In genomic region chrY:13766040-13766439, GRCh38 we compare ENCODE assay signal across 29 cellular contexts.
"Had no signal": no experiment of that assay in that cellular context is flagged by ENCODE, and none has a peak within 500 bp of the region (broad histone marks: within the 10 kb centered on the region; RNA-seq: fewer than 3 reads in every experiment).

No MANE protein-coding gene starts in this region.

- H3K27me3 ChIP-seq: colonic mucosa, dorsolateral prefrontal cortex, esophagus muscularis mucosa, esophagus squamous epithelium, foreskin keratinocyte, gastrocnemius medialis, gastroesophageal sphincter, heart left ventricle, heart right ventricle had no signal

- H3K9me3 Mint-ChIP-seq: dendritic cell treated with granulocyte-macrophage colony-stimulating factor and Interleukin-4, amounts not matched to agents 40 ng/mL and 50 ng/mL, for 4 days; effector memory CD8-positive, alpha-beta T cell; endodermal cell had no signal

- H3K27me3 Mint-ChIP-seq: dendritic cell treated with granulocyte-macrophage colony-stimulating factor and Interleukin-4, amounts not matched to agents 40 ng/mL and 50 ng/mL, for 4 days; effector memory CD8-positive, alpha-beta T cell had no signal

- H3K9me3 ChIP-seq: colonic mucosa, esophagus muscularis mucosa, esophagus squamous epithelium, gastrocnemius medialis, gastroesophageal sphincter, heart left ventricle, heart right ventricle had no signal

- H3K4me1 ChIP-seq: colonic mucosa, esophagus muscularis mucosa, esophagus squamous epithelium, foreskin keratinocyte, gastrocnemius medialis, gastroesophageal sphincter, heart left ventricle, heart right ventricle had no signal

- H3K4me1 Mint-ChIP-seq: endodermal cell had no signal

- H3K4me3 Mint-ChIP-seq: dendritic cell treated with granulocyte-macrophage colony-stimulating factor and Interleukin-4, amounts not matched to agents 40 ng/mL and 50 ng/mL, for 4 days; effector memory CD8-positive, alpha-beta T cell; endodermal cell had no signal

- H3K27ac ChIP-seq: colonic mucosa, coronary artery, dorsolateral prefrontal cortex, epithelial cell of prostate, esophagus muscularis mucosa, esophagus squamous epithelium, foreskin keratinocyte, gastrocnemius medialis, gastroesophageal sphincter, heart left ventricle, heart right ventricle had no signal

- FAIRE-seq: colon, endometrium, endothelial cell of umbilical vein, frontal cortex had no signal

- H3K27ac Mint-ChIP-seq: dendritic cell treated with granulocyte-macrophage colony-stimulating factor and Interleukin-4, amounts not matched to agents 40 ng/mL and 50 ng/mL, for 4 days; effector memory CD8-positive, alpha-beta T cell; endodermal cell had no signal

- H3K36me3 ChIP-seq: colonic mucosa, esophagus muscularis mucosa, esophagus squamous epithelium, gastrocnemius medialis, gastroesophageal sphincter, heart left ventricle, heart right ventricle had no signal

- H3K4me3 ChIP-seq: colonic mucosa, coronary artery, dorsolateral prefrontal cortex, esophagus muscularis mucosa, esophagus squamous epithelium, gastrocnemius medialis, gastroesophageal sphincter, heart left ventricle, heart right ventricle had no signal

- DNase-seq: colonic mucosa; cortex of kidney; dermis blood vessel endothelial cell; dorsolateral prefrontal cortex; effector CD4-positive, alpha-beta T cell; effector CD8-positive, alpha-beta T cell; effector memory CD4-positive, alpha-beta T cell; effector memory CD8-positive, alpha-beta T cell; endodermal cell; erythroblast; esophagus squamous epithelium; foreskin fibroblast; foreskin keratinocyte; foreskin melanocyte; gastrocnemius medialis; glutamatergic neuron; head of caudate nucleus; heart left ventricle; heart right ventricle had no signal

- ATAC-seq: effector memory CD8-positive, alpha-beta T cell; esophagus mucosa; foreskin keratinocyte; gastrocnemius medialis; gastroesophageal sphincter; heart left ventricle; heart right ventricle had no signal
